Comparison of ENCODE assay signal across 1 cellular context in the genomic region with DNA sequence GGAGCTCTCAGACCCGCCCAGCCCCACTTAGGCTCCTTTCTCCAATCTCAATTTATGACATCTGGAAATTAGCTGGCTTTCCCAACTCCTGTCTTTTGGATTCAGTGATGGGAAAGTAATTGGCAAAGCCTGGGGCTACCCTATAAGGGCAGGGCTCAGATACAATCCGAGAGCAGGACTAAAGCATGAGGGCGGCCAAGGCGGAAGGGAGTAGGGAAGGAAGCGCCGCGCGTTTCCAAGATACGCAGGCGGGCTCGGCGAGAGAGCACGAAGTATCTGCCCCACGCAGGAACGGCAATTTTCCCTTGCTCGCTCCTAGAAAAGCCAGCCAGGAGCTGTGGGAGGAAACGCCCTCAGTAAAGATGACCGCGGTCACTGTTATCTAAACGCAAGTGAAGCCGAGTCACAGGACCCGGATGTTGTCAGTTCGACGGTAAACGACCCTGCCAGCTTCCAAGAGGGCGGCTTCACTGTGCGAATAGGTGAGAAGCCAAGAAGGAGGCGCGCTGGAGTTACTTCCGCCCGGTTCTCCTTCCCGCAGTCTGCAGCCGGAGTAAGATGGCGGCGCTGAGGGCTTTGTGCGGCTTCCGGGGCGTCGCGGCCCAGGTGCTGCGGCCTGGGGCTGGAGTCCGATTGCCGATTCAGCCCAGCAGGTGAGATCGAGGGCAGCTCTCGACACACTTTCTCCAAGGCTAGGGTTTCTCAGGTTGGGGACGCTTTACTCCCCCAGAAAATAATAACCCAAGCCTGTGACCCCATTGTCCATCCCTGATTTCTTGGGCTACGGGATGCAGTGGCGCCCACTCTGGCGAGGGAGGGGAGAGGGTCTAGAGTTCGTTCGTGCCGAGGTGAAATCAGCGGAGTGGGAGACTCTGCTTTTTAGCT.
TF ChIP-seq lines count a peak whose summit lies in the region.

A gene (plus strand): TSS at position 540 of the 885 bp plus-strand sequence. CDS start 19 bp downstream, at position 559.

TF ChIP-seq in SK-N-SH, 30 proteins besides CTCF, POLR2A, EP300 and RAD21 (continued from another document):
- TF ChIP-seq, protein P1, sequence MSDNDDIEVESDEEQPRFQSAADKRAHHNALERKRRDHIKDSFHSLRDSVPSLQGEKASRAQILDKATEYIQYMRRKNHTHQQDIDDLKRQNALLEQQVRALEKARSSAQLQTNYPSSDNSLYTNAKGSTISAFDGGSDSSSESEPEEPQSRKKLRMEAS (IDR thresholded peaks at IDR 0.05; ENCODE audit: low read depth): peak; percentile 28; the same call in 1 of the 2 replicates
TF ChIP-seq in SK-N-SH: peak in this region for 12.
